ENCODE assay signal across 8 cellular contexts in the genomic region with DNA sequence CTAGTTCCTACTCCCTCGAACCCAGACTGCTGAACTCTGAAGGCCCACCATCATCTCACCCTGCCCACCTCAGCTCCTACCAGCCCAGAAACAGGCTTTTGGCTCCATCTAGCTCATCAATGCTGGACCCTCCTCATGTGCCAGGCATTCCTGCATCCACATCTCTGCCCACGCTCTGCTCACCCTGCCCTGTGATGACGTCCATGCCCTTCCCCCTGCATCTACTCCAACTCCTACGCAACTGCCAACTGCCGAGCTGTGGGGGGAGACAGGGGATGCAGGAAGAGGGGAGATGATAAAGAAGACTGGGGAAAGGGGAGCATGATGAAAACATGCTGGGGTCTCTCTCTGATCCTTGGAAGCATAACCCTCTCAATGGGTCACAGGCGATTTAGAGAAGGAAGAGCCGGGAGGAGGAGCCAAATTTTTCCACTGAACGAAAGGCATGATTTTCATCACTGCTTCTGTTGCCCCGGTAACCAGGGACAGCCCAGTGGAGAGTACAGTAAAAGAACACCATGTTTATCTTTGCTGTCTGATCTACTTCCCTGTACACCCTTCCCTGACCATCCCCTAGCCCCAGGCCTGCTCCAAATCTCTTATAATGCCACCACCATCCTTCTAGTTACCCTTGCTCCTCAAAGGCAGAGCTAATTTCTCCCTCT. TPM values are rescaled to one million over a fixed set of nuclear protein-coding genes. Genes with fewer than 3 reads are reported as not detected.
DNase-seq lines count a peak whose midpoint lies in the region; ATAC-seq, FAIRE-seq and TF ChIP-seq lines count a peak whose summit lies in the region.

No MANE protein-coding gene starts in this region.

- H3K4me1 ChIP-seq in left lung = peaks cover 26 to 83% of the 10 kb centered on the region in 2 donors

- H3K4me1 Mint-ChIP-seq in brain = peaks cover 59% of the 10 kb centered on the region

- H3K27ac Mint-ChIP-seq in brain = peak overlapping the region in 4 of 5 experiments; percentile 12 to 41 (median 20)

- H3K27me3 ChIP-seq in left lung = no peaks in the 10 kb centered on the region

- FAIRE-seq in RCC 7860 (lab: Jason Lieb, UNC) = no peak

- ATAC-seq in left lung (peak; percentile 30), GM21529 (IDR thresholded peaks at IDR 0.05; ENCODE audit: unreplicated experiment) (no peak)

- H3K27ac ChIP-seq in left lung (peak overlapping the region; percentile 87 to 89), temporal lobe (ENCODE audit: low read depth, low read length) (peak overlapping the region; percentile 90)

- no peaks in the 10 kb centered on the region for H3K9me3 ChIP-seq in left lung

- TF ChIP-seq CTCF in brain (conservative IDR thresholded peaks at IDR 0.05) = no peak
- TF ChIP-seq CTCF in left lung (IDR thresholded peaks at IDR 0.05) = no peak

- intact Hi-C loops in left lung (cut with DNase I) = no loop called here

- H3K9me3 Mint-ChIP-seq in brain = no peaks in the 10 kb centered on the region

- peak overlapping the region in 1 of 2 donors; percentile 89 for H3K4me3 ChIP-seq in left lung

- no peaks in the 10 kb centered on the region for H3K36me3 ChIP-seq in left lung

- peaks cover 9% of the 10 kb centered on the region for H3K27me3 Mint-ChIP-seq in brain

- DNase-seq in activated CD8-positive, alpha-beta memory T cell treated with anti-CD3 and anti-CD28 coated beads for 24 hours = peak; percentile 58
- DNase-seq in activated CD8-positive, alpha-beta memory T cell treated with anti-CD3 and anti-CD28 coated beads, Interleukin-2, amount 50 U/mL, for 4 hours = no peak
- DNase-seq in left lung (no peak), RCC 7860 (ENCODE audit: low spot score) (no peak), NCI-H226 (no peak)

- H3K36me3 Mint-ChIP-seq in brain = peaks cover 44% of the 10 kb centered on the region

- H3K4me3 Mint-ChIP-seq in brain = peak overlapping the region; percentile 56 to 90 (median 88)

RNA-seq across cellular contexts. Expression of gene CD34, which starts 44.3 kb away (rescaled TPM):
- polyA plus RNA-seq in brain (ENCODE audit: insufficient read depth, low read depth, low replicate concordance) = 29.1 TPM
- total RNA-seq in left lung (10 to 100 TPM; 40.8 to 56.1 TPM), temporal lobe (3.4 TPM)
